In genomic region chr5:110880413-110880812, GRCh38 we compare ENCODE assay signal across 13 cellular contexts.
DNase-seq lines count a peak whose midpoint lies in the region; ATAC-seq and TF ChIP-seq lines count a peak whose summit lies in the region.
"Had no signal": no experiment of that assay in that cellular context is flagged by ENCODE, and none has a peak within 500 bp of the region (broad histone marks: within the 10 kb centered on the region; RNA-seq: fewer than 3 reads in every experiment).

No MANE protein-coding gene starts in this region.

- no peak overlapping the region for H3K4me3 ChIP-seq in left ventricle myocardium inferior
- H3K4me3 ChIP-seq in adipocyte (ENCODE audit: low read length): no peak overlapping the region
- H3K4me3 ChIP-seq in aorta (ENCODE audit: low read length in 2 of 2): no peak overlapping the region
- H3K4me3 ChIP-seq: K562 had no signal

- H3K9me3 ChIP-seq in left ventricle myocardium inferior (replicated peaks) (peaks cover 11% of the 10 kb centered on the region), adipocyte (ENCODE audit: control insufficient read depth, low read length) (peaks cover 20% of the 10 kb centered on the region), aorta (ENCODE audit: control insufficient read depth, low read length) (no peaks in the 10 kb centered on the region)

- H3K36me3 Mint-ChIP-seq in mesothelial cell of epicardium: no peaks in the 10 kb centered on the region
- H3K36me3 Mint-ChIP-seq: natural killer cell treated with Interleukin-12 subunit alpha and Interleukin-12 subunit beta and Interleukin-15 and Interleukin-18, amount 100 ng/mL, for 72 hours had no signal

- H3K9me3 Mint-ChIP-seq in mesothelial cell of epicardium: peaks cover 20% of the 10 kb centered on the region

- H3K9ac ChIP-seq in adipocyte (ENCODE audit: low read length): peak overlapping the region; percentile 53

- ATAC-seq in left cardiac atrium: peak; percentile 45 to 65
- peak; percentile 53 for ATAC-seq in foreskin keratinocyte
- peak; percentile 50 for ATAC-seq in aorta (ENCODE audit: low FRiP score)
- ATAC-seq in HG02798 (IDR thresholded peaks at IDR 0.05; ENCODE audit: poor library complexity, unreplicated experiment): no peak
- ATAC-seq: K562; natural killer cell treated with Interleukin-12 subunit alpha and Interleukin-12 subunit beta and Interleukin-15 and Interleukin-18, amount 100 ng/mL, for 72 hours had no signal

- H3K27me3 ChIP-seq in left ventricle myocardium inferior (ENCODE audit: low read depth) (no peaks in the 10 kb centered on the region), adipocyte (replicated peaks; ENCODE audit: control insufficient read depth, insufficient read depth, low read length) (no peaks in the 10 kb centered on the region), foreskin keratinocyte (no peaks in the 10 kb centered on the region), aorta (ENCODE audit: control insufficient read depth in 1 of 2, insufficient read depth in 2 of 2, low read length in 1 of 2) (no peaks in the 10 kb centered on the region)

- no peak for DNase-seq in left cardiac atrium
- DNase-seq in left ventricle myocardium inferior: no peak
- peak; percentile 92 for DNase-seq in adipocyte (ENCODE audit: low read depth)
- peak; percentile 55 to 80 for DNase-seq in foreskin keratinocyte
- DNase-seq in aorta: peak in 1 of 2 donors; percentile 68
- DNase-seq in anterior cingulate cortex (lab: John Stamatoyannopoulos, UW): no peak
- DNase-seq in mesothelial cell of epicardium (ENCODE audit: low spot score in 2 of 2, unreplicated experiment in 2 of 2): no peak
- DNase-seq: activated CD8-positive, alpha-beta memory T cell treated with anti-CD3 and anti-CD28 coated beads, Interleukin-2, amount 50 U/mL, for 4 hours; caudate nucleus; trophoblast cell had no signal

- no peak overlapping the region for H3K27ac ChIP-seq in left ventricle myocardium inferior (replicated peaks)
- no peak overlapping the region for H3K27ac ChIP-seq in foreskin keratinocyte
- no peak overlapping the region for H3K27ac ChIP-seq in aorta (ENCODE audit: low read depth in 1 of 2, low read length in 2 of 2)

- TF ChIP-seq CTCF in left ventricle myocardium inferior (IDR thresholded peaks at IDR 0.05; ENCODE audit: borderline replicate concordance) (no peak), foreskin keratinocyte (conservative IDR thresholded peaks at IDR 0.05) (no peak), mesothelial cell of epicardium (IDR thresholded peaks at IDR 0.05; ENCODE audit: unreplicated experiment) (no peak)

- no peak overlapping the region for H3K27ac Mint-ChIP-seq in mesothelial cell of epicardium
- H3K27ac Mint-ChIP-seq: natural killer cell treated with Interleukin-12 subunit alpha and Interleukin-12 subunit beta and Interleukin-15 and Interleukin-18, amount 100 ng/mL, for 72 hours had no signal

- H3K27me3 Mint-ChIP-seq in mesothelial cell of epicardium (ENCODE audit: low read depth): peaks cover 2% of the 10 kb centered on the region
- H3K27me3 Mint-ChIP-seq: natural killer cell treated with Interleukin-12 subunit alpha and Interleukin-12 subunit beta and Interleukin-15 and Interleukin-18, amount 100 ng/mL, for 72 hours had no signal

- H3K4me1 Mint-ChIP-seq in mesothelial cell of epicardium: no peaks in the 10 kb centered on the region

- H3K4me1 ChIP-seq in left ventricle myocardium inferior: no peaks in the 10 kb centered on the region
- peaks cover 26% of the 10 kb centered on the region for H3K4me1 ChIP-seq in adipocyte (ENCODE audit: control insufficient read depth, insufficient read depth, low read length)
- peaks cover 3% of the 10 kb centered on the region for H3K4me1 ChIP-seq in foreskin keratinocyte
- no peaks in the 10 kb centered on the region for H3K4me1 ChIP-seq in aorta (ENCODE audit: control insufficient read depth in 1 of 2, insufficient read depth in 2 of 2, low read length in 2 of 2)

- WGBS in aorta, 2 donors: 4 to 9% methylated on average over 2 of the region's 2 CpGs

- no peak overlapping the region for H3K4me3 Mint-ChIP-seq in mesothelial cell of epicardium
- H3K4me3 Mint-ChIP-seq: natural killer cell treated with Interleukin-12 subunit alpha and Interleukin-12 subunit beta and Interleukin-15 and Interleukin-18, amount 100 ng/mL, for 72 hours had no signal

- intact Hi-C loops in left cardiac atrium (cut with DNase I) (no loop called here), left ventricle myocardium inferior (cut with micrococcal nuclease) (no loop called here), aorta (cut with DNase I) (loop anchor here in 1 of 2 donors (5.0 kb wide), 1 partner anchor 192 kb away; the partner anchor contains the start of gene TSLP)

- no peaks in the 10 kb centered on the region for H3K36me3 ChIP-seq in left ventricle myocardium inferior
- H3K36me3 ChIP-seq in adipocyte (ENCODE audit: control insufficient read depth, insufficient read depth, low read length, severe bottlenecking): no peaks in the 10 kb centered on the region
- no peaks in the 10 kb centered on the region for H3K36me3 ChIP-seq in aorta (ENCODE audit: control insufficient read depth in 1 of 2, insufficient read depth in 2 of 2, low read length in 1 of 2)

Comparison
In these comparisons a context has a peak if more than half of its experiments do, and no peak if none do; other contexts are left out.
1. DNase-seq: peak in adipocyte (single experiment) and foreskin keratinocyte (2 of 2); none in left cardiac atrium (single experiment), left ventricle myocardium inferior (single experiment), anterior cingulate cortex (0 of 58) and mesothelial cell of epicardium (0 of 2).